In genomic region chr2:73239776-73240175, GRCh38 we compare ENCODE assay signal across 20 cellular contexts. TPM values are rescaled to one million over a fixed set of nuclear protein-coding genes. Genes with fewer than 3 reads are reported as not detected.
A peak's percentile ranks its signal among the peaks of the same experiment; 100 is the strongest.
DNase-seq lines count a peak whose midpoint lies in the region; ATAC-seq and TF ChIP-seq lines count a peak whose summit lies in the region.
"Had no signal": no experiment of that assay in that cellular context is flagged by ENCODE, and none has a peak within 500 bp of the region (broad histone marks: within the 10 kb centered on the region; RNA-seq: fewer than 3 reads in every experiment).

No MANE protein-coding gene starts in this region.

- H3K4me3 Mint-ChIP-seq in activated naive CD8-positive, alpha-beta T cell treated with anti-CD3 and anti-CD28 coated beads for 36 hours, result no peak overlapping the region
- no peak overlapping the region for H3K4me3 Mint-ChIP-seq in progenitor cell of endocrine pancreas (ENCODE audit: low read depth)
- H3K4me3 Mint-ChIP-seq: brain had no signal

- 6 to 14% methylated on average over 3 of the region's 3 CpGs for WGBS in GM23248 (ENCODE audit: low coverage in 1 of 2, low lambda C conversion rate in 2 of 2, missing lambda C conversion rate in 2 of 2), 2 experiments

- H3K4me3 ChIP-seq in ACC112 (ENCODE audit: low read depth, low read length) (peak overlapping the region; percentile 13; the same call in 1 of the 2 replicates), GM23248 (no peak overlapping the region)
- H3K4me3 ChIP-seq: gastrocnemius medialis, pancreas, stomach, uterus had no signal

- peak; percentile 78 for DNase-seq in GM23248
- DNase-seq in activated naive CD8-positive, alpha-beta T cell treated with anti-CD3 and anti-CD28 coated beads for 36 hours, result no peak
- DNase-seq in fibroblast of peridontal ligament (ENCODE audit: extremely low read depth), result peak; percentile 47
- DNase-seq in NCI-H1694 treated with DMSO at 0.1 percent for 48 hours (lab: John Stamatoyannopoulos, UW), result no peak
- DNase-seq in progenitor cell of endocrine pancreas (ENCODE audit: low spot score, unreplicated experiment), result no peak
- no peak for DNase-seq in RPMI8226
- DNase-seq: activated CD4-positive, alpha-beta T cell treated with anti-CD3 and anti-CD28 coated beads, Interleukin-2, amount 50 U/mL, for 48 hours; effector CD4-positive, alpha-beta T cell; gastrocnemius medialis; GF-D8; KG1; NCI-H1436; NCI-H446; pancreas; stomach; uterus had no signal

- H3K27me3 ChIP-seq in ACC112 (ENCODE audit: insufficient read depth, low read length) (no peaks in the 10 kb centered on the region), GM23248 (replicated peaks; ENCODE audit: insufficient read depth) (no peaks in the 10 kb centered on the region)
- H3K27me3 ChIP-seq: gastrocnemius medialis, pancreas, stomach, uterus had no signal

- H3K4me2 ChIP-seq in GM23248 (ENCODE audit: unreplicated experiment), result peak overlapping the region; percentile 18

- no peak for ATAC-seq in GM19455 (IDR thresholded peaks at IDR 0.05; ENCODE audit: unreplicated experiment)
- ATAC-seq: gastrocnemius medialis, pancreas had no signal

- H3K36me3 ChIP-seq in ACC112 (ENCODE audit: insufficient read depth, low read length), result peaks cover 25% of the 10 kb centered on the region
- H3K36me3 ChIP-seq in GM23248 (ENCODE audit: low read depth), result peaks cover 29% of the 10 kb centered on the region
- H3K36me3 ChIP-seq: uterus had no signal

- peaks cover 42% of the 10 kb centered on the region for H3F3A ChIP-seq in GM23248 (ENCODE audit: insufficient read depth)

- TF ChIP-seq CTCF in progenitor cell of endocrine pancreas (IDR thresholded peaks at IDR 0.05; ENCODE audit: unreplicated experiment), result no peak

- H3K27ac Mint-ChIP-seq in activated naive CD8-positive, alpha-beta T cell treated with anti-CD3 and anti-CD28 coated beads for 36 hours, result peak overlapping the region; percentile 60
- no peak overlapping the region for H3K27ac Mint-ChIP-seq in progenitor cell of endocrine pancreas

- H3K4me1 Mint-ChIP-seq in activated naive CD8-positive, alpha-beta T cell treated with anti-CD3 and anti-CD28 coated beads for 36 hours, result peaks cover 42% of the 10 kb centered on the region
- H3K4me1 Mint-ChIP-seq in progenitor cell of endocrine pancreas (ENCODE audit: low read depth), result peaks cover 8% of the 10 kb centered on the region

- peak overlapping the region; percentile 54 for H3K27ac ChIP-seq in ACC112 (ENCODE audit: low read depth, low read length)
- H3K27ac ChIP-seq in GM23248, result peak overlapping the region; percentile 75
- H3K27ac ChIP-seq: pancreas, stomach, uterus had no signal

- H4K20me1 ChIP-seq in GM23248 (ENCODE audit: insufficient read depth), result peaks cover 21% of the 10 kb centered on the region; the same call in 1 of the 2 replicates

- no peaks in the 10 kb centered on the region for H3K9me3 Mint-ChIP-seq in activated naive CD8-positive, alpha-beta T cell treated with anti-CD3 and anti-CD28 coated beads for 36 hours
- no peaks in the 10 kb centered on the region for H3K9me3 Mint-ChIP-seq in progenitor cell of endocrine pancreas (ENCODE audit: low read depth)
- H3K9me3 Mint-ChIP-seq: brain had no signal

- in situ Hi-C loops in GM23248 (cut with MboI), result no loop called here

- H3K9me2 ChIP-seq in GM23248 (ENCODE audit: insufficient read depth), result no peaks in the 10 kb centered on the region

- H3K9ac ChIP-seq in GM23248, result peak overlapping the region; percentile 43

- H3K4me1 ChIP-seq in ACC112 (ENCODE audit: control insufficient read depth, insufficient read depth, low read length, unreplicated experiment) (peaks cover 40% of the 10 kb centered on the region), GM23248 (ENCODE audit: insufficient read depth) (peaks cover 32% of the 10 kb centered on the region)

- H3K36me3 Mint-ChIP-seq in activated naive CD8-positive, alpha-beta T cell treated with anti-CD3 and anti-CD28 coated beads for 36 hours, result peaks cover 44% of the 10 kb centered on the region
- peaks cover 5% of the 10 kb centered on the region for H3K36me3 Mint-ChIP-seq in progenitor cell of endocrine pancreas (ENCODE audit: insufficient read depth)

- H2AFZ ChIP-seq in ACC112 (ENCODE audit: low read length, unreplicated experiment) (no peak overlapping the region), GM23248 (no peak overlapping the region)

- H3K79me2 ChIP-seq in ACC112 (ENCODE audit: control insufficient read depth, insufficient read depth, low read length, unreplicated experiment), result peaks cover 88% of the 10 kb centered on the region
- peaks cover 98% of the 10 kb centered on the region for H3K79me2 ChIP-seq in GM23248 (ENCODE audit: insufficient read depth)

- no peaks in the 10 kb centered on the region for H3K27me3 Mint-ChIP-seq in activated naive CD8-positive, alpha-beta T cell treated with anti-CD3 and anti-CD28 coated beads for 36 hours
- H3K27me3 Mint-ChIP-seq in progenitor cell of endocrine pancreas, result no peaks in the 10 kb centered on the region
- H3K27me3 Mint-ChIP-seq: brain had no signal

- H3K9me3 ChIP-seq in GM23248 (ENCODE audit: low read depth), result no peaks in the 10 kb centered on the region
- H3K9me3 ChIP-seq: gastrocnemius medialis, pancreas, stomach, uterus had no signal

RNA-seq across cellular contexts. Expression of gene CCT7, which starts 5.7 kb away (rescaled TPM):
- 272 and 316 TPM in 2 replicates for total RNA-seq in GM23248 (2014; rRNA removed; shearing (Covaris generic))
- polyA plus RNA-seq in GM23248 (2016; fragmentation: Nextera tagmentation; extraction: Ambion mirVana), result 213 and 225 TPM in 2 replicates
- 100 to 1,000 TPM; 719 to 732 TPM for total RNA-seq in activated naive CD8-positive, alpha-beta T cell treated with anti-CD3 and anti-CD28 coated beads for 36 hours
- total RNA-seq in progenitor cell of endocrine pancreas, result 249 and 256 TPM in 2 replicates

RNA-seq across cellular contexts. Expression of gene PRADC1, which starts 6.7 kb away (rescaled TPM):
- 40.7 and 44.3 TPM in 2 replicates for total RNA-seq in GM23248 (2014; rRNA removed; shearing (Covaris generic))
- 46.7 and 47.8 TPM in 2 replicates for polyA plus RNA-seq in GM23248 (2016; fragmentation: Nextera tagmentation; extraction: Ambion mirVana)
- 10 to 100 TPM; 19.6 to 20.9 TPM for total RNA-seq in activated naive CD8-positive, alpha-beta T cell treated with anti-CD3 and anti-CD28 coated beads for 36 hours
- total RNA-seq in progenitor cell of endocrine pancreas, result 9.8 and 10.2 TPM in 2 replicates

RNA-seq across cellular contexts. Expression of gene SMYD5, which starts 25.7 kb away (rescaled TPM):
- total RNA-seq in GM23248 (2014; rRNA removed; shearing (Covaris generic)), result 20.1 and 33.0 TPM in 2 replicates
- polyA plus RNA-seq in GM23248 (2016; fragmentation: Nextera tagmentation; extraction: Ambion mirVana), result 15.0 and 17.5 TPM in 2 replicates
- 10 to 100 TPM; 42.4 to 44.1 TPM for total RNA-seq in activated naive CD8-positive, alpha-beta T cell treated with anti-CD3 and anti-CD28 coated beads for 36 hours
- total RNA-seq in progenitor cell of endocrine pancreas, result 30.2 and 32.7 TPM in 2 replicates

RNA-seq across cellular contexts. Expression of gene NOTO, which starts 37.4 kb away (rescaled TPM):
- total RNA-seq in GM23248 (2014; rRNA removed; shearing (Covaris generic)), result not detected in 2 replicates
- not detected in 2 replicates for polyA plus RNA-seq in GM23248 (2016; fragmentation: Nextera tagmentation; extraction: Ambion mirVana)
- total RNA-seq in activated naive CD8-positive, alpha-beta T cell treated with anti-CD3 and anti-CD28 coated beads for 36 hours, result not detected
- not detected in 2 replicates for total RNA-seq in progenitor cell of endocrine pancreas
- total RNA-seq: gastrocnemius medialis, liver, pancreas, stomach, uterus had no signal
- polyA plus RNA-seq: liver, pancreas had no signal

RNA-seq across cellular contexts. Expression of gene FBXO41, which starts 44.5 kb away (rescaled TPM):
- 1.0 and 1.1 TPM in 2 replicates for total RNA-seq in GM23248 (2014; rRNA removed; shearing (Covaris generic))
- polyA plus RNA-seq in GM23248 (2016; fragmentation: Nextera tagmentation; extraction: Ambion mirVana), result 0.38 and 0.44 TPM in 2 replicates
- total RNA-seq in activated naive CD8-positive, alpha-beta T cell treated with anti-CD3 and anti-CD28 coated beads for 36 hours, result 10 to 100 TPM; 45.7 to 45.8 TPM
- 7.1 and 7.4 TPM in 2 replicates for total RNA-seq in progenitor cell of endocrine pancreas

Comparison
In these comparisons a context has a peak if more than half of its experiments do, and no peak if none do; other contexts are left out.
1. DNase-seq: peak in GM23248 (single experiment) and fibroblast of peridontal ligament (single experiment); none in activated naive CD8-positive, alpha-beta T cell treated with anti-CD3 and anti-CD28 coated beads for 36 hours (single experiment), NCI-H1694 treated with DMSO at 0.1 percent for 48 hours (single experiment), progenitor cell of endocrine pancreas (single experiment) and RPMI8226 (single experiment).